In genomic region chr1:212244441-212244840, GRCh38 we compare ENCODE assay signal across 20 cellular contexts. TPM values are rescaled to one million over a fixed set of nuclear protein-coding genes. Genes with fewer than 3 reads are reported as not detected.
DNase-seq lines count a peak whose midpoint lies in the region; ATAC-seq, FAIRE-seq and TF ChIP-seq lines count a peak whose summit lies in the region.
"Had no signal": no experiment of that assay in that cellular context is flagged by ENCODE, and none has a peak within 500 bp of the region (broad histone marks: within the 10 kb centered on the region; RNA-seq: fewer than 3 reads in every experiment).

No MANE protein-coding gene starts in this region.

- peaks cover 11% of the 10 kb centered on the region for H3K27me3 Mint-ChIP-seq in activated naive CD8-positive, alpha-beta T cell treated with anti-CD3 and anti-CD28 coated beads, Interleukin-2, amount 10 ng/mL, durations not matched to agents 7 days and 5 days
- H3K27me3 Mint-ChIP-seq in activated naive CD8-positive, alpha-beta T cell treated with anti-CD3 and anti-CD28 coated beads, Interleukin-2, amount 50 U/mL, for 24 hours: peaks cover under 1% of the 10 kb centered on the region
- H3K27me3 Mint-ChIP-seq in naive thymus-derived CD8-positive, alpha-beta T cell: peaks cover 2 to 37% (median 13%) of the 10 kb centered on the region in 5 donors

- intact Hi-C loops in left lung (cut with DNase I): no loop called here

- H3K4me3 Mint-ChIP-seq in activated naive CD8-positive, alpha-beta T cell treated with anti-CD3 and anti-CD28 coated beads, Interleukin-2, amount 10 ng/mL, durations not matched to agents 7 days and 5 days: peak overlapping the region; percentile 17
- H3K4me3 Mint-ChIP-seq in activated naive CD8-positive, alpha-beta T cell treated with anti-CD3 and anti-CD28 coated beads, Interleukin-2, amount 50 U/mL, for 24 hours: no peak overlapping the region
- H3K4me3 Mint-ChIP-seq in naive thymus-derived CD8-positive, alpha-beta T cell: no peak overlapping the region
- H3K4me3 Mint-ChIP-seq: activated naive CD8-positive, alpha-beta T cell treated with anti-CD3 and anti-CD28 coated beads for 36 hours had no signal

- H3K36me3 Mint-ChIP-seq in activated naive CD8-positive, alpha-beta T cell treated with anti-CD3 and anti-CD28 coated beads, Interleukin-2, amount 10 ng/mL, durations not matched to agents 7 days and 5 days: peaks cover 2% of the 10 kb centered on the region
- H3K36me3 Mint-ChIP-seq in activated naive CD8-positive, alpha-beta T cell treated with anti-CD3 and anti-CD28 coated beads, Interleukin-2, amount 50 U/mL, for 24 hours (ENCODE audit: low read depth): no peaks in the 10 kb centered on the region
- H3K36me3 Mint-ChIP-seq in naive thymus-derived CD8-positive, alpha-beta T cell: no peaks in the 10 kb centered on the region
- H3K36me3 Mint-ChIP-seq: activated naive CD8-positive, alpha-beta T cell treated with anti-CD3 and anti-CD28 coated beads for 36 hours had no signal

- peaks cover 0 to 21% of the 10 kb centered on the region in 2 donors for H3K4me1 ChIP-seq in left lung
- H3K4me1 ChIP-seq: prostate gland had no signal

- DNase-seq in activated naive CD8-positive, alpha-beta T cell treated with anti-CD3 and anti-CD28 coated beads, Interleukin-2, amount 10 ng/mL, durations not matched to agents 7 days and 5 days: no peak
- no peak for DNase-seq in activated naive CD8-positive, alpha-beta T cell treated with anti-CD3 and anti-CD28 coated beads, Interleukin-2, amount 50 U/mL, for 24 hours
- peak; percentile 46 for DNase-seq in NCI-H774 (lab: John Stamatoyannopoulos, UW)
- DNase-seq in left lung: no peak
- DNase-seq in D721Med (ENCODE audit: insufficient read length, low spot score): no peak
- DNase-seq in dermis blood vessel endothelial cell: no peak
- DNase-seq in naive thymus-derived CD8-positive, alpha-beta T cell: no peak
- DNase-seq: activated naive CD8-positive, alpha-beta T cell treated with anti-CD3 and anti-CD28 coated beads for 36 hours; foreskin fibroblast; KBM-7; left ventricle myocardium superior; NCI-H1694 treated with DMSO at 0.1 percent for 48 hours; SK-N-SH; stimulated activated CD4-positive, alpha-beta T cell treated with anti-CD3 and anti-CD28 coated beads, Interleukin-1b, Interleukin-23, amount 100 ng/mL, for 48 hours; T1000; uterus had no signal

- ATAC-seq in activated naive CD8-positive, alpha-beta T cell treated with anti-CD3 and anti-CD28 coated beads, Interleukin-2, amount 10 ng/mL, durations not matched to agents 7 days and 5 days (ENCODE audit: low read depth): no peak
- no peak for ATAC-seq in activated naive CD8-positive, alpha-beta T cell treated with anti-CD3 and anti-CD28 coated beads, Interleukin-2, amount 50 U/mL, for 24 hours
- peak; percentile 66 for ATAC-seq in left lung
- ATAC-seq in naive thymus-derived CD8-positive, alpha-beta T cell: no peak
- ATAC-seq: left ventricle myocardium superior had no signal

- peaks cover 6% of the 10 kb centered on the region for H3K4me1 Mint-ChIP-seq in activated naive CD8-positive, alpha-beta T cell treated with anti-CD3 and anti-CD28 coated beads, Interleukin-2, amount 10 ng/mL, durations not matched to agents 7 days and 5 days
- peaks cover 4% of the 10 kb centered on the region for H3K4me1 Mint-ChIP-seq in activated naive CD8-positive, alpha-beta T cell treated with anti-CD3 and anti-CD28 coated beads, Interleukin-2, amount 50 U/mL, for 24 hours
- H3K4me1 Mint-ChIP-seq in naive thymus-derived CD8-positive, alpha-beta T cell: peaks cover 0 to 19% (median 6%) of the 10 kb centered on the region in 4 donors
- H3K4me1 Mint-ChIP-seq: activated naive CD8-positive, alpha-beta T cell treated with anti-CD3 and anti-CD28 coated beads for 36 hours had no signal

- H3K9me3 Mint-ChIP-seq in activated naive CD8-positive, alpha-beta T cell treated with anti-CD3 and anti-CD28 coated beads, Interleukin-2, amount 10 ng/mL, durations not matched to agents 7 days and 5 days: no peaks in the 10 kb centered on the region
- no peaks in the 10 kb centered on the region for H3K9me3 Mint-ChIP-seq in activated naive CD8-positive, alpha-beta T cell treated with anti-CD3 and anti-CD28 coated beads, Interleukin-2, amount 50 U/mL, for 24 hours
- no peaks in the 10 kb centered on the region for H3K9me3 Mint-ChIP-seq in naive thymus-derived CD8-positive, alpha-beta T cell
- H3K9me3 Mint-ChIP-seq: activated naive CD8-positive, alpha-beta T cell treated with anti-CD3 and anti-CD28 coated beads for 36 hours had no signal

- peak overlapping the region; percentile 71 for H3K27ac Mint-ChIP-seq in activated naive CD8-positive, alpha-beta T cell treated with anti-CD3 and anti-CD28 coated beads, Interleukin-2, amount 10 ng/mL, durations not matched to agents 7 days and 5 days
- no peak overlapping the region for H3K27ac Mint-ChIP-seq in activated naive CD8-positive, alpha-beta T cell treated with anti-CD3 and anti-CD28 coated beads, Interleukin-2, amount 50 U/mL, for 24 hours
- no peak overlapping the region for H3K27ac Mint-ChIP-seq in naive thymus-derived CD8-positive, alpha-beta T cell
- H3K27ac Mint-ChIP-seq: activated naive CD8-positive, alpha-beta T cell treated with anti-CD3 and anti-CD28 coated beads for 36 hours had no signal

- H3K27me3 ChIP-seq in left lung: no peaks in the 10 kb centered on the region
- H3K27me3 ChIP-seq: suprapubic skin, uterus had no signal

- H3K9me3 ChIP-seq in left lung: no peaks in the 10 kb centered on the region
- H3K9me3 ChIP-seq: prostate gland, SK-N-SH, suprapubic skin, uterus had no signal

- no peaks in the 10 kb centered on the region for H3K36me3 ChIP-seq in left lung
- H3K36me3 ChIP-seq: prostate gland, suprapubic skin, uterus had no signal

- TF ChIP-seq CTCF in left lung (IDR thresholded peaks at IDR 0.05): no peak
- no peak for TF ChIP-seq CTCF in D721Med (IDR thresholded peaks at IDR 0.05; ENCODE audit: insufficient read depth, missing control alignments)

- no peak overlapping the region for H3K4me3 ChIP-seq in left lung
- H3K4me3 ChIP-seq: prostate gland, skin epidermis, suprapubic skin, uterus had no signal

- H3K27ac ChIP-seq in left lung: no peak overlapping the region
- H3K27ac ChIP-seq: prostate gland, RWPE1, skin epidermis, suprapubic skin, uterus had no signal

- no peak for FAIRE-seq in D721Med (lab: Jason Lieb, UNC)

- POLR2A ChIA-PET in activated naive CD8-positive, alpha-beta T cell treated with anti-CD3 and anti-CD28 coated beads, Interleukin-2, amount 10 ng/mL, durations not matched to agents 7 days and 5 days (lab: Charles Lee): interaction anchor here (0.6 to 1.9 kb wide), 3 partner anchors 10 to 116 kb away, joined by 5 to 7 read pairs (median 5); no protein-coding TSS in a partner anchor
- POLR2A ChIA-PET in naive thymus-derived CD8-positive, alpha-beta T cell (lab: Charles Lee): no interaction called here

RNA-seq across cellular contexts. Expression of gene PPP2R5A, which starts 40.8 kb away (rescaled TPM):
- 10 to 100 TPM; 58.8 to 60.0 TPM for total RNA-seq in activated naive CD8-positive, alpha-beta T cell treated with anti-CD3 and anti-CD28 coated beads, Interleukin-2, amount 10 ng/mL, durations not matched to agents 7 days and 5 days
- 10 to 100 TPM; 61.1 to 71.9 TPM for total RNA-seq in left lung
- 77.1 and 87.5 TPM in 2 replicates for total RNA-seq in dermis blood vessel endothelial cell
- 10 to 100 TPM; 47.7 to 49.6 TPM for total RNA-seq in naive thymus-derived CD8-positive, alpha-beta T cell
- polyA plus RNA-seq in naive thymus-derived CD8-positive, alpha-beta T cell: 10 to 100 TPM; 25.8 to 30.9 (median 27.8) TPM
